ENCODE assay signal across 1 cellular context in genomic region chr1:55259906-55260608, GRCh38.
TF ChIP-seq lines count a peak whose summit lies in the region.

No MANE protein-coding gene starts in this region.

TF ChIP-seq in K562, 482 proteins besides CTCF, POLR2A, EP300 and RAD21 (continued from another document):
- no peak for TF ChIP-seq NCOA4 (IDR thresholded peaks at IDR 0.05; ENCODE audit: partially characterized antibody)
- TF ChIP-seq NFE2L1 (tag; IDR thresholded peaks at IDR 0.05; ENCODE audit: borderline replicate concordance, low read depth) = no peak
- no peak for TF ChIP-seq FOXA3 (CRISPR knock-in tag; conservative IDR thresholded peaks at IDR 0.05 in 1 of 2, IDR thresholded peaks at IDR 0.05 in 1 of 2)
- TF ChIP-seq MAZ (CRISPR knock-in tag; conservative IDR thresholded peaks at IDR 0.05 in 1 of 2, IDR thresholded peaks at IDR 0.05 in 1 of 2) = no peak
- TF ChIP-seq TEAD1 (CRISPR knock-in tag; IDR thresholded peaks at IDR 0.05) = no peak
- no peak for TF ChIP-seq PCBP2 (IDR thresholded peaks at IDR 0.05; ENCODE audit: low read depth, low read length, poor library complexity, severe bottlenecking)
- TF ChIP-seq ZNF347 (CRISPR knock-in tag; IDR thresholded peaks at IDR 0.05; ENCODE audit: low read depth) = no peak
- TF ChIP-seq, protein P1, sequence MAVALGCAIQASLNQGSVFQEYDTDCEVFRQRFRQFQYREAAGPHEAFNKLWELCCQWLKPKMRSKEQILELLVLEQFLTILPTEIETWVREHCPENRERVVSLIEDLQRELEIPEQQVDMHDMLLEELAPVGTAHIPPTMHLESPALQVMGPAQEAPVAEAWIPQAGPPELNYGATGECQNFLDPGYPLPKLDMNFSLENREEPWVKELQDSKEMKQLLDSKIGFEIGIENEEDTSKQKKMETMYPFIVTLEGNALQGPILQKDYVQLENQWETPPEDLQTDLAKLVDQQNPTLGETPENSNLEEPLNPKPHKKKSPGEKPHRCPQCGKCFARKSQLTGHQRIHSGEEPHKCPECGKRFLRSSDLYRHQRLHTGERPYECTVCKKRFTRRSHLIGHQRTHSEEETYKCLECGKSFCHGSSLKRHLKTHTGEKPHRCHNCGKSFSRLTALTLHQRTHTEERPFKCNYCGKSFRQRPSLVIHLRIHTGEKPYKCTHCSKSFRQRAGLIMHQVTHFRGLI (CRISPR knock-in tag; IDR thresholded peaks at IDR 0.05) = no peak
- no peak for TF ChIP-seq MYBL2 (IDR thresholded peaks at IDR 0.05; ENCODE audit: low read depth)
- TF ChIP-seq MYBL2 (CRISPR knock-in tag; IDR thresholded peaks at IDR 0.05; ENCODE audit: borderline replicate concordance) = no peak
TF ChIP-seq in K562: peak in this region for 0.
